16 cellular contexts compared by ENCODE assay signal in the genomic region with DNA sequence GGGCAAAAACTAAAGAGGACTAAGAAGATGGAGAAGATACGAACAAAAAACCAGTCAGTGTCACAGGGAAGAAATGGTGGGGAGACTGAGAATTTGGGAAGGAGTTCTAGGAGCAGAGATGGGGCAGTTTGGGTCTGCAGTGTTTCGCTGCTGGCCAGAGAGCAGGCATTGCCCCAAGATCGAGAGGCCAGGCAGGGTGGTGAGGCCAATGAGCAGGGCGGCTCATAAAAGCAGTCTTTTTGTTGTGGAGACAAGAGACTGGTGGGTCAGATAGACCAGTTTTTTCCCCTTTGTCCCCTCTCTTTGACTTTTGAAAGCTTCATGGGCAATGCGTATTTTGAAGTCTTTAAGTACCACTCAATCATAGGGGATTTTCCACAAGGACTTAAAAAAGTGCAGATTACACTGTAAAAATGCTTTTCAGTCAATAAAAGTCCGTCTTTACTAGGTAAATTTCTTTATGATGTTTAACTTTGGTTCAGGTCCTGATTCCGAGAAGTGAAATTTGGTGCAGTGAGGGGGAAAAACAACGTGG.
DNase-seq lines count a peak whose midpoint lies in the region; ATAC-seq and TF ChIP-seq lines count a peak whose summit lies in the region.
"Had no signal": no experiment of that assay in that cellular context is flagged by ENCODE, and none has a peak within 500 bp of the region (broad histone marks: within the 10 kb centered on the region; RNA-seq: fewer than 3 reads in every experiment).

No MANE protein-coding gene starts in this region.

- peaks cover 2% of the 10 kb centered on the region for H3K27me3 Mint-ChIP-seq in activated naive CD4-positive, alpha-beta T cell treated with anti-CD3 and anti-CD28 coated beads, Interleukin-2, amount 50 U/mL, for 24 hours
- H3K27me3 Mint-ChIP-seq in type B pancreatic cell = no peaks in the 10 kb centered on the region

- no peaks in the 10 kb centered on the region for H3K9me3 Mint-ChIP-seq in activated naive CD4-positive, alpha-beta T cell treated with anti-CD3 and anti-CD28 coated beads, Interleukin-2, amount 50 U/mL, for 24 hours
- H3K9me3 Mint-ChIP-seq in activated naive CD4-positive, alpha-beta T cell treated with anti-CD3 and anti-CD28 coated beads, Interleukin-2, amount 50 U/mL, for 72 hours = no peaks in the 10 kb centered on the region
- peaks cover 17% of the 10 kb centered on the region for H3K9me3 Mint-ChIP-seq in type B pancreatic cell

- H3K4me1 Mint-ChIP-seq in activated naive CD4-positive, alpha-beta T cell treated with anti-CD3 and anti-CD28 coated beads, Interleukin-2, amount 50 U/mL, for 24 hours = no peaks in the 10 kb centered on the region
- H3K4me1 Mint-ChIP-seq in type B pancreatic cell (ENCODE audit: unreplicated experiment) = peaks cover 8% of the 10 kb centered on the region
- H3K4me1 Mint-ChIP-seq: CD8-positive, alpha-beta memory T cell had no signal

- H3K9me3 ChIP-seq in esophagus (ENCODE audit: control insufficient read depth in 2 of 2, insufficient read depth in 1 of 2, low read depth in 1 of 2, low read length in 1 of 2) = no peaks in the 10 kb centered on the region
- no peaks in the 10 kb centered on the region for H3K9me3 ChIP-seq in mucosa of descending colon
- no peaks in the 10 kb centered on the region for H3K9me3 ChIP-seq in SJCRH30 (replicated peaks)
- H3K9me3 ChIP-seq: BLaER1 had no signal

- H3K36me3 ChIP-seq in esophagus (ENCODE audit: control insufficient read depth in 2 of 2, insufficient read depth in 2 of 2, low read length in 1 of 2) = no peaks in the 10 kb centered on the region
- H3K36me3 ChIP-seq in mucosa of descending colon (ENCODE audit: low read depth) = no peaks in the 10 kb centered on the region
- no peaks in the 10 kb centered on the region for H3K36me3 ChIP-seq in SJCRH30
- H3K36me3 ChIP-seq: BLaER1 had no signal

- no peak overlapping the region for H3K4me3 ChIP-seq in esophagus (ENCODE audit: low read depth in 1 of 2, low read length in 2 of 2)
- H3K4me3 ChIP-seq in mucosa of descending colon = no peak overlapping the region
- no peak overlapping the region for H3K4me3 ChIP-seq in SJCRH30
- H3K4me3 ChIP-seq: BLaER1, GM23248 had no signal

- H3K4me1 ChIP-seq in esophagus (ENCODE audit: control insufficient read depth in 2 of 2, insufficient read depth in 2 of 2, low read length in 1 of 2) (peaks cover 2 to 4% of the 10 kb centered on the region in 2 donors), mucosa of descending colon (ENCODE audit: low read depth) (peaks cover 16% of the 10 kb centered on the region), SJCRH30 (no peaks in the 10 kb centered on the region)
- H3K4me1 ChIP-seq: BLaER1 had no signal

- H3K36me3 Mint-ChIP-seq in activated naive CD4-positive, alpha-beta T cell treated with anti-CD3 and anti-CD28 coated beads, Interleukin-2, amount 50 U/mL, for 24 hours = no peaks in the 10 kb centered on the region
- no peaks in the 10 kb centered on the region for H3K36me3 Mint-ChIP-seq in activated naive CD4-positive, alpha-beta T cell treated with anti-CD3 and anti-CD28 coated beads, Interleukin-2, amount 50 U/mL, for 72 hours
- peaks cover 7% of the 10 kb centered on the region for H3K36me3 Mint-ChIP-seq in type B pancreatic cell

- 71 to 73% methylated on average over 8 of the region's 8 CpGs for WGBS in esophagus, 2 donors

- H3K27ac Mint-ChIP-seq in activated naive CD4-positive, alpha-beta T cell treated with anti-CD3 and anti-CD28 coated beads, Interleukin-2, amount 50 U/mL, for 24 hours = peak overlapping the region; percentile 10
- no peak overlapping the region for H3K27ac Mint-ChIP-seq in activated naive CD4-positive, alpha-beta T cell treated with anti-CD3 and anti-CD28 coated beads, Interleukin-2, amount 50 U/mL, for 72 hours
- H3K27ac Mint-ChIP-seq in type B pancreatic cell = peak overlapping the region; percentile 35

- H3K4me3 Mint-ChIP-seq in activated naive CD4-positive, alpha-beta T cell treated with anti-CD3 and anti-CD28 coated beads, Interleukin-2, amount 50 U/mL, for 24 hours = no peak overlapping the region
- no peak overlapping the region for H3K4me3 Mint-ChIP-seq in type B pancreatic cell
- H3K4me3 Mint-ChIP-seq: CD8-positive, alpha-beta memory T cell had no signal

- no peak for DNase-seq in activated naive CD4-positive, alpha-beta T cell treated with anti-CD3 and anti-CD28 coated beads, Interleukin-2, amount 50 U/mL, for 72 hours (ENCODE audit: low spot score in 2 of 2)
- DNase-seq in mucosa of descending colon = peak in 2 of 3 donors; percentile 40 to 47
- no peak for DNase-seq in type B pancreatic cell (ENCODE audit: extremely low spot score, unreplicated experiment)
- no peak for DNase-seq in NCI-H1436 (lab: John Stamatoyannopoulos, UW)
- DNase-seq in NCI-H1417 (lab: John Stamatoyannopoulos, UW) = no peak
- DNase-seq in SJCRH30 = no peak
- DNase-seq: 8988T; AML-193; CD8-positive, alpha-beta memory T cell; DMS53; GF-D8; GM23248 had no signal

- H3K27ac ChIP-seq in esophagus (ENCODE audit: low read depth in 2 of 2, low read length in 1 of 2) = peak overlapping the region; percentile 14 to 73
- H3K27ac ChIP-seq in SJCRH30 = no peak overlapping the region
- H3K27ac ChIP-seq: BLaER1, GM23248 had no signal

- TF ChIP-seq CTCF in mucosa of descending colon (IDR thresholded peaks at IDR 0.05) (no peak), type B pancreatic cell (conservative IDR thresholded peaks at IDR 0.05) (no peak)

- intact Hi-C loops in mucosa of descending colon (cut with DNase I, micrococcal nuclease) = no loop called here

- no peaks in the 10 kb centered on the region for H3K27me3 ChIP-seq in esophagus (ENCODE audit: control insufficient read depth in 1 of 2, insufficient read depth in 2 of 2, low read length in 2 of 2)
- no peaks in the 10 kb centered on the region for H3K27me3 ChIP-seq in SJCRH30
- H3K27me3 ChIP-seq: BLaER1 had no signal

- ATAC-seq in activated naive CD4-positive, alpha-beta T cell treated with anti-CD3 and anti-CD28 coated beads, Interleukin-2, amount 50 U/mL, for 72 hours = no peak
- ATAC-seq in mucosa of descending colon = peak; percentile 39
- ATAC-seq: HCT116 had no signal

Comparison
In these comparisons a context has a peak if more than half of its experiments do, and no peak if none do; other contexts are left out.
1. H3K27ac Mint-ChIP-seq: peak in activated naive CD4-positive, alpha-beta T cell treated with anti-CD3 and anti-CD28 coated beads, Interleukin-2, amount 50 U/mL, for 24 hours (single experiment) and type B pancreatic cell (single experiment); none in activated naive CD4-positive, alpha-beta T cell treated with anti-CD3 and anti-CD28 coated beads, Interleukin-2, amount 50 U/mL, for 72 hours (0 of 2).
2. DNase-seq: peak in mucosa of descending colon (2 of 3); none in activated naive CD4-positive, alpha-beta T cell treated with anti-CD3 and anti-CD28 coated beads, Interleukin-2, amount 50 U/mL, for 72 hours (0 of 2), type B pancreatic cell (single experiment), NCI-H1436 (single experiment), NCI-H1417 (0 of 3) and SJCRH30 (0 of 2).